ENCODE assay signal across 9 cellular contexts in genomic region chr2:105775809-105776559, GRCh38. TPM values are rescaled to one million over a fixed set of nuclear protein-coding genes. Genes with fewer than 3 reads are reported as not detected.
DNase-seq lines count a peak whose midpoint lies in the region; ATAC-seq and TF ChIP-seq lines count a peak whose summit lies in the region.
"Had no signal": no experiment of that assay in that cellular context is flagged by ENCODE, and none has a peak within 500 bp of the region (broad histone marks: within the 10 kb centered on the region; RNA-seq: fewer than 3 reads in every experiment).

No MANE protein-coding gene starts in this region.

- no peaks in the 10 kb centered on the region for H3K9me3 Mint-ChIP-seq in activated CD4-positive, alpha-beta T cell treated with anti-CD3 and anti-CD28 coated beads for 36 hours (ENCODE audit: low read depth)
- no peaks in the 10 kb centered on the region for H3K9me3 Mint-ChIP-seq in activated T-cell treated with anti-CD3 and anti-CD28 coated beads, Interleukin-2, amount 50 U/mL, for 4 hours
- H3K9me3 Mint-ChIP-seq in stimulated activated naive B cell treated with anti-CD40 and anti-IgM and Interleukin-4, amounts not matched to agents 10 μg/mL and 1 μg/mL and 100 μg/mL, for 72 hours = peaks cover 0 to 2% of the 10 kb centered on the region in 2 donors
- no peaks in the 10 kb centered on the region for H3K9me3 Mint-ChIP-seq in chondrocyte (ENCODE audit: low read depth)

- POLR2A ChIA-PET in activated CD4-positive, alpha-beta T cell treated with anti-CD3 and anti-CD28 coated beads for 36 hours (lab: Charles Lee) = interaction anchor here (1.0 kb wide), 1 partner anchor 8 kb away, joined by 3 read pairs; no protein-coding TSS in a partner anchor

- peak overlapping the region; percentile 47 for H3K4me3 Mint-ChIP-seq in activated CD4-positive, alpha-beta T cell treated with anti-CD3 and anti-CD28 coated beads for 36 hours
- H3K4me3 Mint-ChIP-seq in activated T-cell treated with anti-CD3 and anti-CD28 coated beads, Interleukin-2, amount 50 U/mL, for 4 hours = peak overlapping the region; percentile 67
- H3K4me3 Mint-ChIP-seq in stimulated activated naive B cell treated with anti-CD40 and anti-IgM and Interleukin-4, amounts not matched to agents 10 μg/mL and 1 μg/mL and 100 μg/mL, for 72 hours = peak overlapping the region; percentile 73 to 82
- H3K4me3 Mint-ChIP-seq in chondrocyte (ENCODE audit: unreplicated experiment) = no peak overlapping the region

- peak overlapping the region; percentile 84 for H3K27ac Mint-ChIP-seq in activated CD4-positive, alpha-beta T cell treated with anti-CD3 and anti-CD28 coated beads for 36 hours
- H3K27ac Mint-ChIP-seq in stimulated activated naive B cell treated with anti-CD40 and anti-IgM and Interleukin-4, amounts not matched to agents 10 μg/mL and 1 μg/mL and 100 μg/mL, for 72 hours = peak overlapping the region; percentile 95
- no peak overlapping the region for H3K27ac Mint-ChIP-seq in chondrocyte (ENCODE audit: unreplicated experiment)

- CTCF ChIA-PET in activated CD4-positive, alpha-beta T cell treated with anti-CD3 and anti-CD28 coated beads for 36 hours (lab: Charles Lee) = interaction anchor here (0.6 to 3.7 kb wide), 5 partner anchors 13 to 310 kb away, joined by 3 to 12 read pairs (median 3); no protein-coding TSS in a partner anchor

- WGBS in tibial nerve, 2 donors = 72 to 73% methylated on average over 9 to 11 of the region's 11 CpGs

- no peak overlapping the region for H3K4me3 ChIP-seq in tibial nerve

- peak; percentile 61 for DNase-seq in activated CD4-positive, alpha-beta T cell treated with anti-CD3 and anti-CD28 coated beads for 36 hours
- no peak for DNase-seq in activated CD4-positive, alpha-beta T cell treated with anti-CD3 and anti-CD28 coated beads, Interleukin-2, amount 50 U/mL, for 4 hours
- no peak for DNase-seq in activated T-cell treated with anti-CD3 and anti-CD28 coated beads, Interleukin-2, amount 50 U/mL, for 4 hours
- DNase-seq in stimulated activated naive B cell treated with anti-CD40 and anti-IgM and Interleukin-4, amounts not matched to agents 10 μg/mL and 1 μg/mL and 100 μg/mL, for 72 hours = peak; percentile 85
- DNase-seq in tibial nerve (ENCODE audit: low spot score in 2 of 2) (no peak), NCI-H1694 (lab: John Stamatoyannopoulos, UW) (no peak), chondrocyte (ENCODE audit: low spot score) (no peak)
- DNase-seq: IMR-90 had no signal

- H3K4me1 Mint-ChIP-seq in activated CD4-positive, alpha-beta T cell treated with anti-CD3 and anti-CD28 coated beads for 36 hours = peaks cover 95% of the 10 kb centered on the region
- H3K4me1 Mint-ChIP-seq in activated T-cell treated with anti-CD3 and anti-CD28 coated beads, Interleukin-2, amount 50 U/mL, for 4 hours (ENCODE audit: low read depth) = peaks cover 95% of the 10 kb centered on the region
- H3K4me1 Mint-ChIP-seq in stimulated activated naive B cell treated with anti-CD40 and anti-IgM and Interleukin-4, amounts not matched to agents 10 μg/mL and 1 μg/mL and 100 μg/mL, for 72 hours = peaks cover 67 to 97% of the 10 kb centered on the region in 2 donors
- H3K4me1 Mint-ChIP-seq in chondrocyte (ENCODE audit: low read depth) = peaks cover 33% of the 10 kb centered on the region

- TF ChIP-seq EP300 in tibial nerve (IDR thresholded peaks at IDR 0.05) = no peak

- intact Hi-C loops in activated CD4-positive, alpha-beta T cell treated with anti-CD3 and anti-CD28 coated beads for 36 hours (cut with DNase I, micrococcal nuclease) = loop anchor here in 1 of 2 experiments (2.0 kb wide), 1 partner anchor 21 kb away; no protein-coding TSS in a partner anchor

- peaks cover 0 to 51% (median 20%) of the 10 kb centered on the region in 4 donors for H3K4me1 ChIP-seq in tibial nerve

- no peaks in the 10 kb centered on the region for H3K9me3 ChIP-seq in tibial nerve

- no peak overlapping the region for H3K27ac ChIP-seq in tibial nerve

- ATAC-seq in activated CD4-positive, alpha-beta T cell treated with anti-CD3 and anti-CD28 coated beads for 36 hours = peak; percentile 58
- ATAC-seq in HG03025 (IDR thresholded peaks at IDR 0.05; ENCODE audit: low FRiP score, unreplicated experiment) = peak; percentile 53
- peak; percentile 54 to 58 for ATAC-seq in activated T-cell treated with anti-CD3 and anti-CD28 coated beads, Interleukin-2, amount 50 U/mL, for 4 hours
- peak; percentile 88 to 89 for ATAC-seq in stimulated activated naive B cell treated with anti-CD40 and anti-IgM and Interleukin-4, amounts not matched to agents 10 μg/mL and 1 μg/mL and 100 μg/mL, for 72 hours (replicated peaks)

- TF ChIP-seq CTCF in tibial nerve (IDR thresholded peaks at IDR 0.05) (no peak), chondrocyte (IDR thresholded peaks at IDR 0.05) (no peak)

- peaks cover 48% of the 10 kb centered on the region for H3K36me3 Mint-ChIP-seq in activated CD4-positive, alpha-beta T cell treated with anti-CD3 and anti-CD28 coated beads for 36 hours (ENCODE audit: low read depth)
- peaks cover 23% of the 10 kb centered on the region for H3K36me3 Mint-ChIP-seq in activated T-cell treated with anti-CD3 and anti-CD28 coated beads, Interleukin-2, amount 50 U/mL, for 4 hours (ENCODE audit: insufficient read depth)
- peaks cover 36 to 56% of the 10 kb centered on the region in 2 donors for H3K36me3 Mint-ChIP-seq in stimulated activated naive B cell treated with anti-CD40 and anti-IgM and Interleukin-4, amounts not matched to agents 10 μg/mL and 1 μg/mL and 100 μg/mL, for 72 hours
- H3K36me3 Mint-ChIP-seq in chondrocyte (ENCODE audit: low read depth) = peaks cover 2% of the 10 kb centered on the region

- no peak for TF ChIP-seq POLR2A in tibial nerve (IDR thresholded peaks at IDR 0.05)

- no peaks in the 10 kb centered on the region for H3K27me3 ChIP-seq in tibial nerve

- no peaks in the 10 kb centered on the region for H3K27me3 Mint-ChIP-seq in activated CD4-positive, alpha-beta T cell treated with anti-CD3 and anti-CD28 coated beads for 36 hours
- H3K27me3 Mint-ChIP-seq in activated T-cell treated with anti-CD3 and anti-CD28 coated beads, Interleukin-2, amount 50 U/mL, for 4 hours (ENCODE audit: low read depth) = no peaks in the 10 kb centered on the region
- H3K27me3 Mint-ChIP-seq in stimulated activated naive B cell treated with anti-CD40 and anti-IgM and Interleukin-4, amounts not matched to agents 10 μg/mL and 1 μg/mL and 100 μg/mL, for 72 hours = no peaks in the 10 kb centered on the region
- no peaks in the 10 kb centered on the region for H3K27me3 Mint-ChIP-seq in chondrocyte (ENCODE audit: low read depth)

- no peaks in the 10 kb centered on the region for H3K36me3 ChIP-seq in tibial nerve

RNA-seq across cellular contexts. Expression of gene NCK2, which starts 31.3 kb away (rescaled TPM):
- total RNA-seq in activated CD4-positive, alpha-beta T cell treated with anti-CD3 and anti-CD28 coated beads for 36 hours = 10 to 100 TPM; 84.7 to 87.5 TPM
- total RNA-seq in activated T-cell treated with anti-CD3 and anti-CD28 coated beads, Interleukin-2, amount 50 U/mL, for 4 hours = 10 to 100 TPM; 71.6 to 79.1 (median 73.5) TPM
- 10 to 100 TPM; 22.6 to 35.9 (median 28.1) TPM for total RNA-seq in tibial nerve
- total RNA-seq in chondrocyte = 28.6 to 55.5 TPM (median 55.2 TPM) in 3 replicates

Comparison
In these comparisons a context has a peak if more than half of its experiments do, and no peak if none do; other contexts are left out.
1. DNase-seq: peak in activated CD4-positive, alpha-beta T cell treated with anti-CD3 and anti-CD28 coated beads for 36 hours (single experiment) and stimulated activated naive B cell treated with anti-CD40 and anti-IgM and Interleukin-4, amounts not matched to agents 10 μg/mL and 1 μg/mL and 100 μg/mL, for 72 hours (single experiment); none in activated CD4-positive, alpha-beta T cell treated with anti-CD3 and anti-CD28 coated beads, Interleukin-2, amount 50 U/mL, for 4 hours (0 of 2), activated T-cell treated with anti-CD3 and anti-CD28 coated beads, Interleukin-2, amount 50 U/mL, for 4 hours (single experiment), tibial nerve (0 of 2), NCI-H1694 (single experiment) and chondrocyte (single experiment).
2. Peak in every context shown above with its lines, with median percentiles within 50 percentile points of each other: ATAC-seq.